ENCODE assay signal across 8 cellular contexts in the genomic region with DNA sequence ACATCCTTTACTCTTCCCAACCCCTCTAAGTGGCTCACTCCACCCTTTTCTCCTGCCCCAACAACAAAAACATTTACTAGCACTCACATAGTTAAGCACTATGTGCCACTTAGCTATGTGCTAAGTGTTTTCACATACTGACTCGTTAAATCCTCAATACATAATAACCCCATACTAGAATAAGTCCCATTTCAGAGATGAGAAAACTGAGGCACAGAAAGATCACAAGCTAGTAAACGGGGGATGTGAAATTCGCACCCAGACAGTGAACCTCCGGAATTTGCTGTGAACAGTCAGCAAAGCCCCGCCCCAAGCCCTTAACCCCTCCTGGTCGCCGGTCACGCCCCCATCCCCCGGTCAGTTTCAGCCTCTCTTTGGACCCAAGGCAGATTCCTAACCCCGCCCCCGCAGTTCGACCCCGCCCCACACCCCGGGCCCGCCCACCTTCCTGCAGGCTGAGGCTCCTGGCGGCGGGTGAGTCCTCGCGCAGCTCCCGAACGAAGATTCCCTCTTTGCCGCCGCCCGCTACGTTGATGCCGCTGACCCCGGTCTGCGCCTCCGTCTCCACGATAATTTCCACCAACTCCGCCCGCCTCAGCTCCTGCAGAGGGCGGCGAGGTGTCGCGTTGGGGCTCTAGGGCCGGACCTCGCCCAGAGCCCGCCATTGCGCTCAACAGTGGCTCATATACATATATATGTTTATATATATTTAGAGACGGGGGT. TPM values are rescaled to one million over a fixed set of nuclear protein-coding genes. Genes with fewer than 3 reads are reported as not detected.
A peak's percentile ranks its signal among the peaks of the same experiment; 100 is the strongest.
DNase-seq lines count a peak whose midpoint lies in the region; ATAC-seq and TF ChIP-seq lines count a peak whose summit lies in the region.

No MANE protein-coding gene starts in this region.

- H3K4me1 ChIP-seq in KMS-11 (ENCODE audit: low read depth, poor library complexity, severe bottlenecking) (peaks cover 12% of the 10 kb centered on the region), ovary (ENCODE audit: insufficient read depth) (peaks cover 2% of the 10 kb centered on the region), tibial nerve (peaks cover 0 to 46% (median 2%) of the 10 kb centered on the region in 4 donors)

- TF ChIP-seq POLR2A in ovary (IDR thresholded peaks at IDR 0.05), result no peak
- peak in 1 of 2 donors; percentile 44 for TF ChIP-seq POLR2A in tibial nerve (IDR thresholded peaks at IDR 0.05)

- H3K9me3 ChIP-seq in ovary, result no peaks in the 10 kb centered on the region
- H3K9me3 ChIP-seq in tibial nerve, result no peaks in the 10 kb centered on the region

- WGBS in ovary, 3 donors, result 0 to 1% (median 0%) methylated on average over 34 to 41 of the region's 41 CpGs
- 1 to 2% methylated on average over 34 to 39 of the region's 41 CpGs for WGBS in tibial nerve, 2 donors

- intact Hi-C loops in ovary (cut with DNase I), result no loop called here

- peak; percentile 86 for DNase-seq in DMS114 treated with DMSO at 0.1 percent for 48 hours (lab: John Stamatoyannopoulos, UW; ENCODE audit: unreplicated experiment)
- DNase-seq in SK-N-DZ (ENCODE audit: low spot score), result peak; percentile 78
- peak; percentile 72 for DNase-seq in activated naive CD4-positive, alpha-beta T cell treated with Interleukin-2 at 50 U/mL for 16 hours
- DNase-seq in glomerular visceral epithelial cell (ENCODE audit: extremely low spot score), result peak; percentile 95
- peak; percentile 86 to 92 (median 88) for DNase-seq in ovary
- peak; percentile 82 to 85 for DNase-seq in tibial nerve (ENCODE audit: low spot score in 2 of 2)

- H3K27ac ChIP-seq in KMS-11 (peak overlapping the region; percentile 25; the same call in 1 of the 2 replicates), ovary (peak overlapping the region; percentile 80 to 87), tibial nerve (peak overlapping the region; percentile 76 to 92 (median 84))

- TF ChIP-seq CTCF in KMS-11 (conservative IDR thresholded peaks at IDR 0.05; ENCODE audit: low read depth, low read length) (no peak), ovary (IDR thresholded peaks at IDR 0.05) (no peak), tibial nerve (IDR thresholded peaks at IDR 0.05) (peak in 1 of 5 experiments; percentile 19)

- ATAC-seq in GM21576 (IDR thresholded peaks at IDR 0.05; ENCODE audit: unreplicated experiment), result peak; percentile 65

- no peaks in the 10 kb centered on the region for H3K79me2 ChIP-seq in KMS-11 (ENCODE audit: insufficient read depth, low read depth)

- H3K4me3 ChIP-seq in KMS-11 (IDR thresholded peaks at IDR 0.05; ENCODE audit: insufficient read depth, low read depth, low read length), result no peak overlapping the region
- peak overlapping the region; percentile 54 for H3K4me3 ChIP-seq in ovary
- H3K4me3 ChIP-seq in tibial nerve, result peak overlapping the region; percentile 42 to 68 (median 54)

- H4K20me1 ChIP-seq in KMS-11 (ENCODE audit: insufficient read depth), result no peaks in the 10 kb centered on the region

- H3K4me2 ChIP-seq in KMS-11, result peak overlapping the region; percentile 100

- peaks cover 3% of the 10 kb centered on the region; the same call in 1 of the 2 replicates for H3K27me3 ChIP-seq in KMS-11 (ENCODE audit: insufficient read depth, low read depth)
- H3K27me3 ChIP-seq in ovary, result no peaks in the 10 kb centered on the region
- no peaks in the 10 kb centered on the region for H3K27me3 ChIP-seq in tibial nerve

- H3K36me3 ChIP-seq in KMS-11 (ENCODE audit: insufficient read depth) (no peaks in the 10 kb centered on the region), ovary (no peaks in the 10 kb centered on the region), tibial nerve (no peaks in the 10 kb centered on the region)

- H2AFZ ChIP-seq in KMS-11 (ENCODE audit: low read depth), result peak overlapping the region; percentile 96

- TF ChIP-seq EP300 in ovary (IDR thresholded peaks at IDR 0.05) (no peak), tibial nerve (IDR thresholded peaks at IDR 0.05) (peak in 1 of 2 donors; percentile 72)

- peak overlapping the region; percentile 20 for H3K9ac ChIP-seq in KMS-11

RNA-seq across cellular contexts. Expression of gene PRX, which starts 9.8 kb away (rescaled TPM):
- 0.74 and 1.4 TPM in 2 replicates for polyA plus RNA-seq in SK-N-DZ (2014; cell fraction: cytosol; rRNA removed)
- 0.31 and 0.55 TPM in 2 replicates for polyA plus RNA-seq in SK-N-DZ (2014; cell fraction: nucleus; rRNA removed)
- total RNA-seq in ovary, result 1 to 10 TPM; 2.8 to 8.8 (median 6.9) TPM
- polyA plus RNA-seq in ovary, result 1 to 10 TPM; 1.7 to 8.4 TPM
- total RNA-seq in tibial nerve, result 100 to 1,000 TPM; 454 to 667 (median 548) TPM

RNA-seq across cellular contexts. Expression of gene HIPK4, which starts 13.4 kb away (rescaled TPM):
- not detected in 2 replicates for polyA plus RNA-seq in SK-N-DZ (2014; cell fraction: cytosol; rRNA removed)
- polyA plus RNA-seq in SK-N-DZ (2014; cell fraction: nucleus; rRNA removed), result not detected in 2 replicates
- under 1 TPM in 4 of 7 donors, not detected in 3; 0.11 to 0.35 (median 0.13) TPM for total RNA-seq in ovary
- polyA plus RNA-seq in ovary, result under 1 TPM in 1 of 2 donors, not detected in 1; 0.28 TPM
- under 1 TPM in 2 of 4 donors, not detected in 2; 0.39 to 0.60 TPM for total RNA-seq in tibial nerve

RNA-seq across cellular contexts. Expression of gene SERTAD1, which starts 22.4 kb away (rescaled TPM):
- 1.9 and 2.7 TPM in 2 replicates for polyA plus RNA-seq in SK-N-DZ (2014; cell fraction: cytosol; rRNA removed)
- polyA plus RNA-seq in SK-N-DZ (2014; cell fraction: nucleus; rRNA removed), result 1.9 TPM in 2 replicates
- total RNA-seq in ovary (10 to 100 TPM in 5 of 7 donors, 1 to 10 TPM in 2; 6.9 to 15.2 (median 11.5) TPM), tibial nerve (10 to 100 TPM; 18.9 to 22.2 (median 20.4) TPM)
- 1 to 10 TPM; 2.3 to 7.3 TPM for polyA plus RNA-seq in ovary

RNA-seq across cellular contexts. Expression of gene SERTAD3, which starts 40.7 kb away (rescaled TPM):
- polyA plus RNA-seq in SK-N-DZ (2014; cell fraction: cytosol; rRNA removed), result 8.1 and 11.7 TPM in 2 replicates
- 6.2 and 7.0 TPM in 2 replicates for polyA plus RNA-seq in SK-N-DZ (2014; cell fraction: nucleus; rRNA removed)
- total RNA-seq in ovary (10 to 100 TPM; 19.6 to 55.0 (median 39.2) TPM), tibial nerve (10 to 100 TPM; 15.6 to 23.4 (median 19.9) TPM)
- polyA plus RNA-seq in ovary, result 10 to 100 TPM; 17.3 to 19.9 TPM

RNA-seq across cellular contexts. Expression of gene PLD3, which starts 54.9 kb away (rescaled TPM):
- polyA plus RNA-seq in SK-N-DZ (2014; cell fraction: cytosol; rRNA removed), result 345 and 371 TPM in 2 replicates
- polyA plus RNA-seq in SK-N-DZ (2014; cell fraction: nucleus; rRNA removed), result 170 and 172 TPM in 2 replicates
- total RNA-seq in ovary (100 to 1,000 TPM; 173 to 301 (median 220) TPM), tibial nerve (100 to 1,000 TPM; 259 to 352 (median 281) TPM)
- polyA plus RNA-seq in ovary, result 100 to 1,000 TPM; 120 to 200 TPM

Comparison
In these comparisons a context has a peak if more than half of its experiments do, and no peak if none do; other contexts are left out.
1. H3K27ac ChIP-seq: peak in every context shown above with its lines; median percentile 84 in tibial nerve; 84 in ovary; 25 in KMS-11.
2. RNA of gene PRX, which starts 9.8 kb away (total RNA-seq): 454 to 667 TPM in tibial nerve; 2.8 to 8.8 TPM in ovary; every median in the first group is over 10 times any median in the second.
3. Peak in every context shown above with its lines, with median percentiles within 50 percentile points of each other: DNase-seq.